11 cellular contexts compared by ENCODE assay signal in genomic region chr5:124072570-124072969, GRCh38.
"Had no signal": no experiment of that assay in that cellular context is flagged by ENCODE, and none has a peak within 500 bp of the region (broad histone marks: within the 10 kb centered on the region; RNA-seq: fewer than 3 reads in every experiment).

No MANE protein-coding gene starts in this region.

- H3K4me1 ChIP-seq: HAP-1 had no signal

- H2AFZ ChIP-seq: GM23248, GM23338 had no signal

- H3K36me3 ChIP-seq: HAP-1 had no signal

- H3K4me2 ChIP-seq: GM23338 had no signal

- H3K27ac ChIP-seq: GM23248 had no signal

- H3K9ac ChIP-seq: GM23248 had no signal

- DNase-seq: GM23248, GOT3, H7, H9, HCEC 1CT, HFFc6 had no signal

- H3K4me3 ChIP-seq: GM23248, GM23338, HAP-1 had no signal

- ATAC-seq: GM23338, HCT116 had no signal

- FAIRE-seq: H1, H54 had no signal

- H3K9me3 ChIP-seq: HAP-1 had no signal
